26 cellular contexts compared by ENCODE assay signal in genomic region chr2:102179061-102179460, GRCh38. TPM values are rescaled to one million over a fixed set of nuclear protein-coding genes. Genes with fewer than 3 reads are reported as not detected.
"Had no signal": no experiment of that assay in that cellular context is flagged by ENCODE, and none has a peak within 500 bp of the region (broad histone marks: within the 10 kb centered on the region; RNA-seq: fewer than 3 reads in every experiment).

No MANE protein-coding gene starts in this region.

- H3K4me1 Mint-ChIP-seq: endodermal cell, naive B cell had no signal

- H3K27ac Mint-ChIP-seq: dendritic cell treated with granulocyte-macrophage colony-stimulating factor and Interleukin-4, amounts not matched to agents 40 ng/mL and 50 ng/mL, for 4 days; effector memory CD8-positive, alpha-beta T cell; endodermal cell; mesothelial cell of epicardium; naive B cell had no signal

- H3K4me3 Mint-ChIP-seq: dendritic cell treated with granulocyte-macrophage colony-stimulating factor and Interleukin-4, amounts not matched to agents 40 ng/mL and 50 ng/mL, for 4 days; effector memory CD8-positive, alpha-beta T cell; endodermal cell; mesothelial cell of epicardium; naive B cell had no signal

- DNase-seq: colonic mucosa; cortex of kidney; effector CD8-positive, alpha-beta T cell; effector memory CD8-positive, alpha-beta T cell; endodermal cell; erythroblast; esophagus squamous epithelium; foreskin fibroblast; foreskin melanocyte; gastrocnemius medialis; glutamatergic neuron; head of caudate nucleus; heart right ventricle; hippocampal formation; left colon; left ventricle myocardium superior; lower lobe of right lung; mesenchymal stem cell; mucosa of descending colon; naive B cell had no signal

- H3K36me3 Mint-ChIP-seq: naive B cell had no signal

- H3K27ac ChIP-seq: colonic mucosa, epithelial cell of prostate, esophagus squamous epithelium, gastrocnemius medialis, lower lobe of right lung had no signal

- H3K36me3 ChIP-seq: colonic mucosa had no signal

- H3K4me3 ChIP-seq: colonic mucosa, esophagus squamous epithelium, gastrocnemius medialis, heart right ventricle, lower lobe of right lung, mucosa of descending colon had no signal

- FAIRE-seq: islet of Langerhans, keratinocyte had no signal

- H3K27me3 Mint-ChIP-seq: dendritic cell treated with granulocyte-macrophage colony-stimulating factor and Interleukin-4, amounts not matched to agents 40 ng/mL and 50 ng/mL, for 4 days had no signal

- ATAC-seq: effector memory CD8-positive, alpha-beta T cell; esophagus mucosa; gastrocnemius medialis; heart right ventricle; left colon; left ventricle myocardium superior; lower lobe of right lung; mucosa of descending colon had no signal

- H3K27me3 ChIP-seq: colonic mucosa, esophagus squamous epithelium, gastrocnemius medialis had no signal

- H3K9me3 Mint-ChIP-seq: dendritic cell treated with granulocyte-macrophage colony-stimulating factor and Interleukin-4, amounts not matched to agents 40 ng/mL and 50 ng/mL, for 4 days; effector memory CD8-positive, alpha-beta T cell; endodermal cell; mesothelial cell of epicardium had no signal

- H3K9me3 ChIP-seq: colonic mucosa, esophagus squamous epithelium, gastrocnemius medialis, heart right ventricle, lower lobe of right lung, mucosa of descending colon had no signal

- H3K4me1 ChIP-seq: colonic mucosa, lower lobe of right lung had no signal

RNA-seq across cellular contexts. Expression of gene IL1RL2, which starts 7.8 kb away (rescaled TPM):
- total RNA-seq: left ventricle myocardium superior, lower lobe of right lung, mesothelial cell of epicardium had no signal
